Comparison of ENCODE assay signal across 8 cellular contexts in genomic region chr5:150411245-150411979, GRCh38. TPM values are rescaled to one million over a fixed set of nuclear protein-coding genes. Genes with fewer than 3 reads are reported as not detected.
DNase-seq lines count a peak whose midpoint lies in the region; ATAC-seq, FAIRE-seq and TF ChIP-seq lines count a peak whose summit lies in the region.

No MANE protein-coding gene starts in this region.

- H3K36me3 ChIP-seq in OCI-LY3 (replicated peaks; ENCODE audit: low read depth, low read length) (peaks cover 52% of the 10 kb centered on the region), kidney (ENCODE audit: control insufficient read depth in 1 of 2, insufficient read depth in 2 of 2, low read length in 2 of 2) (peaks cover 1 to 2% of the 10 kb centered on the region in 2 donors)

- H3K27ac ChIP-seq in OCI-LY3 (ENCODE audit: low read length) (peak overlapping the region; percentile 100), kidney (ENCODE audit: low read depth in 2 of 2, low read length in 2 of 2) (peak overlapping the region; percentile 84 to 98)

- H2AFZ ChIP-seq in OCI-LY3 (ENCODE audit: low read depth, low read length): no peak overlapping the region

- H3K4me3 ChIP-seq in OCI-LY3 (ENCODE audit: low read length) (peak overlapping the region; percentile 100), kidney (ENCODE audit: low read length in 2 of 2) (peak overlapping the region; percentile 79 to 92)

- H3K9me3 ChIP-seq in OCI-LY3 (ENCODE audit: insufficient read depth, low read length) (no peaks in the 10 kb centered on the region), kidney (ENCODE audit: control insufficient read depth in 1 of 2, low read length in 2 of 2) (no peaks in the 10 kb centered on the region)

- H3K27me3 ChIP-seq in OCI-LY3 (ENCODE audit: low read depth, low read length): no peaks in the 10 kb centered on the region

- peak; percentile 45 for DNase-seq in activated effector memory CD4-positive, alpha-beta T cell treated with Interleukin-2 at 50 U/mL for 16 hours
- DNase-seq in kidney (no peak), SW480 (ENCODE audit: low spot score) (no peak)
- peak; percentile 20 to 64 (median 45) for DNase-seq in stimulated activated CD4-positive, alpha-beta T cell treated with anti-CD3 and anti-CD28 coated beads, TNF-alpha, amount 100 ng/mL, for 48 hours (ENCODE audit: low read depth in 3 of 3)

- TF ChIP-seq CTCF in OCI-LY3 (IDR thresholded peaks at IDR 0.05; ENCODE audit: low read depth, low read length): no peak
- no peak for TF ChIP-seq CTCF in kidney (IDR thresholded peaks at IDR 0.05; ENCODE audit: borderline replicate concordance, extremely low read depth, insufficient read depth)

- intact Hi-C loops in kidney (cut with DNase I): no loop called here

- ATAC-seq in GM21390 (IDR thresholded peaks at IDR 0.05; ENCODE audit: unreplicated experiment): no peak
- ATAC-seq in GM21786 (IDR thresholded peaks at IDR 0.05; ENCODE audit: unreplicated experiment): no peak

- H4K20me1 ChIP-seq in OCI-LY3 (ENCODE audit: insufficient read depth, low read length): peaks cover 57% of the 10 kb centered on the region

- H3K79me2 ChIP-seq in OCI-LY3 (ENCODE audit: low read length): peaks cover 71% of the 10 kb centered on the region

- no peak for FAIRE-seq in kidney (lab: Jason Lieb, UNC)

- H3K9ac ChIP-seq in OCI-LY3 (ENCODE audit: low read length): peak overlapping the region; percentile 100
- peak overlapping the region; percentile 27 to 80 for H3K9ac ChIP-seq in kidney (ENCODE audit: low read length in 2 of 2)

- H3K4me1 ChIP-seq in OCI-LY3 (ENCODE audit: low read length): peaks cover 51% of the 10 kb centered on the region
- peaks cover 17 to 31% of the 10 kb centered on the region in 2 donors for H3K4me1 ChIP-seq in kidney (ENCODE audit: control insufficient read depth in 1 of 2, insufficient read depth in 1 of 2, low read depth in 1 of 2, low read length in 2 of 2)

- peak; percentile 46 for TF ChIP-seq POLR2A in GM18526 (IDR thresholded peaks at IDR 0.05; ENCODE audit: extremely low read depth, insufficient read length)

- peak overlapping the region; percentile 100 for H3K4me2 ChIP-seq in OCI-LY3 (ENCODE audit: low read length)

RNA-seq across cellular contexts. Expression of gene CD74, which starts 1.3 kb away (rescaled TPM):
- total RNA-seq in kidney: 2,003 TPM
- polyA plus RNA-seq in kidney (ENCODE audit: insufficient read depth, low read depth, low replicate concordance): 1,887 TPM

RNA-seq across cellular contexts. Expression of gene RPS14, which starts 38.1 kb away (rescaled TPM):
- total RNA-seq in kidney: 1,504 TPM
- 1,994 TPM for polyA plus RNA-seq in kidney (ENCODE audit: insufficient read depth, low read depth, low replicate concordance)

RNA-seq across cellular contexts. Expression of gene TCOF1, which starts 53.9 kb away (rescaled TPM):
- 23.5 TPM for total RNA-seq in kidney
- polyA plus RNA-seq in kidney (ENCODE audit: insufficient read depth, low read depth, low replicate concordance): 12.2 TPM

Comparison
In these comparisons a context has a peak if more than half of its experiments do, and no peak if none do; other contexts are left out.
1. DNase-seq: peak in activated effector memory CD4-positive, alpha-beta T cell treated with Interleukin-2 at 50 U/mL for 16 hours (single experiment) and stimulated activated CD4-positive, alpha-beta T cell treated with anti-CD3 and anti-CD28 coated beads, TNF-alpha, amount 100 ng/mL, for 48 hours (3 of 3); none in kidney (single experiment) and SW480 (single experiment).